Comparison of ENCODE assay signal across 19 cellular contexts in genomic region chr20:46572181-46572580, GRCh38. TPM values are rescaled to one million over a fixed set of nuclear protein-coding genes. Genes with fewer than 3 reads are reported as not detected.
DNase-seq lines count a peak whose midpoint lies in the region; ATAC-seq lines count a peak whose summit lies in the region.
"Had no signal": no experiment of that assay in that cellular context is flagged by ENCODE, and none has a peak within 500 bp of the region (broad histone marks: within the 10 kb centered on the region; RNA-seq: fewer than 3 reads in every experiment).

No MANE protein-coding gene starts in this region.

- ATAC-seq in left lobe of liver: peak; percentile 22
- ATAC-seq: effector memory CD8-positive, alpha-beta T cell; stimulated activated naive CD8-positive, alpha-beta T cell treated with anti-CD3 and anti-CD28 coated beads, Interleukin-15, Interleukin-2, amounts not matched to agents 100 U/mL and 50 U/mL, for 24 hours; WTC11 had no signal

- peak overlapping the region; percentile 99 for H3K27ac ChIP-seq in caudate nucleus (ENCODE audit: low read depth, low read length)
- peak overlapping the region; percentile 97 for H3K27ac ChIP-seq in substantia nigra (ENCODE audit: low read depth, low read length, poor library complexity, severe bottlenecking)
- H3K27ac ChIP-seq: SJSA1 had no signal

- DNase-seq in NCI-H2196 (lab: John Stamatoyannopoulos, UW; ENCODE audit: unreplicated experiment): peak; percentile 77
- peak; percentile 29 to 96 (median 89) for DNase-seq in caudate nucleus (lab: John Stamatoyannopoulos, UW)
- DNase-seq in left lobe of liver (ENCODE audit: low spot score): no peak
- peak; percentile 56 to 98 (median 94) for DNase-seq in substantia nigra (lab: John Stamatoyannopoulos, UW)
- DNase-seq in NK-92 treated with Interleukin-12 subunit alpha and Interleukin-12 subunit beta, amount 100 ng/mL, for 24 hours (lab: John Stamatoyannopoulos, UW): no peak
- no peak for DNase-seq in NCI-H1694 (lab: John Stamatoyannopoulos, UW)
- no peak for DNase-seq in SKM-1 treated with dmso at 0.1 percent for 144 hours (lab: John Stamatoyannopoulos, UW; ENCODE audit: unreplicated experiment)
- DNase-seq in LoVo (ENCODE audit: low spot score): no peak
- DNase-seq: activated T-cell treated with anti-CD3 and anti-CD28 coated beads for 4 hours; effector memory CD8-positive, alpha-beta T cell; NCI-H510A treated with DMSO at 0.1 percent for 48 hours; stimulated activated CD4-positive, alpha-beta T cell treated with anti-CD3 and anti-CD28 coated beads, Interleukin-4, amount 100 ng/mL, for 4 hours; stimulated activated naive CD8-positive, alpha-beta T cell treated with anti-CD3 and anti-CD28 coated beads, Interleukin-15, Interleukin-2, amounts not matched to agents 100 U/mL and 50 U/mL, for 24 hours had no signal

RNA-seq across cellular contexts. Expression of gene OCSTAMP, which starts 21.7 kb away (rescaled TPM):
- total RNA-seq in left lobe of liver: not detected
- total RNA-seq: glomerular endothelial cell, lung microvascular endothelial cell, MCF 10A, progenitor cell of endocrine pancreas, SJSA1, WTC11 had no signal

RNA-seq across cellular contexts. Expression of gene ZNF334, which starts 58.8 kb away (rescaled TPM):
- total RNA-seq in left lobe of liver: 1.9 TPM
- total RNA-seq: MCF 10A had no signal

Comparison
In these comparisons a context has a peak if more than half of its experiments do, and no peak if none do; other contexts are left out.
1. DNase-seq: peak in NCI-H2196 (single experiment), caudate nucleus (61 of 61) and substantia nigra (49 of 49); none in left lobe of liver (single experiment), NK-92 treated with Interleukin-12 subunit alpha and Interleukin-12 subunit beta, amount 100 ng/mL, for 24 hours (single experiment), NCI-H1694 (single experiment), SKM-1 treated with dmso at 0.1 percent for 144 hours (single experiment) and LoVo (single experiment).